ENCODE assay signal across 11 cellular contexts in genomic region chr5:148904440-148904839, GRCh38.
DNase-seq lines count a peak whose midpoint lies in the region; ATAC-seq lines count a peak whose summit lies in the region.
"Had no signal": no experiment of that assay in that cellular context is flagged by ENCODE, and none has a peak within 500 bp of the region (broad histone marks: within the 10 kb centered on the region; RNA-seq: fewer than 3 reads in every experiment).

No MANE protein-coding gene starts in this region.

- no peaks in the 10 kb centered on the region for H3K27me3 Mint-ChIP-seq in activated T-helper 17 cell treated with anti-CD3 and anti-CD28 coated beads, Interleukin-2, amount 50 U/mL, for 72 hours
- H3K27me3 Mint-ChIP-seq: activated CD4-positive, alpha-beta T cell treated with anti-CD3 and anti-CD28 coated beads for 36 hours had no signal

- H3K4me1 ChIP-seq in rectal smooth muscle tissue (ENCODE audit: control insufficient read depth, insufficient read depth, low read length): peaks cover 14% of the 10 kb centered on the region
- H3K4me1 ChIP-seq: thyroid gland had no signal

- H3K4me3 Mint-ChIP-seq in activated T-helper 17 cell treated with anti-CD3 and anti-CD28 coated beads, Interleukin-2, amount 50 U/mL, for 72 hours: no peak overlapping the region
- H3K4me3 Mint-ChIP-seq: activated CD4-positive, alpha-beta T cell treated with anti-CD3 and anti-CD28 coated beads for 36 hours; nephron had no signal

- no peaks in the 10 kb centered on the region for H3K36me3 ChIP-seq in rectal smooth muscle tissue (ENCODE audit: control insufficient read depth, insufficient read depth, low read length)
- H3K36me3 ChIP-seq: thyroid gland had no signal

- ATAC-seq in GM19328 (IDR thresholded peaks at IDR 0.05; ENCODE audit: unreplicated experiment): no peak
- ATAC-seq in activated T-helper 17 cell treated with anti-CD3 and anti-CD28 coated beads, Interleukin-2, amount 50 U/mL, for 72 hours (replicated peaks): no peak
- ATAC-seq: activated CD4-positive, alpha-beta T cell treated with anti-CD3 and anti-CD28 coated beads for 36 hours had no signal

- H3K4me1 Mint-ChIP-seq in activated T-helper 17 cell treated with anti-CD3 and anti-CD28 coated beads, Interleukin-2, amount 50 U/mL, for 72 hours: no peaks in the 10 kb centered on the region
- H3K4me1 Mint-ChIP-seq: activated CD4-positive, alpha-beta T cell treated with anti-CD3 and anti-CD28 coated beads for 36 hours; nephron had no signal

- H3K27ac Mint-ChIP-seq in activated T-helper 17 cell treated with anti-CD3 and anti-CD28 coated beads, Interleukin-2, amount 50 U/mL, for 72 hours: no peak overlapping the region
- H3K27ac Mint-ChIP-seq: activated CD4-positive, alpha-beta T cell treated with anti-CD3 and anti-CD28 coated beads for 36 hours; nephron had no signal

- H3K4me3 ChIP-seq in rectal smooth muscle tissue (ENCODE audit: low read length): no peak overlapping the region
- H3K4me3 ChIP-seq: thyroid gland had no signal

- no peaks in the 10 kb centered on the region for H3K9me3 Mint-ChIP-seq in activated T-helper 17 cell treated with anti-CD3 and anti-CD28 coated beads, Interleukin-2, amount 50 U/mL, for 72 hours
- H3K9me3 Mint-ChIP-seq: nephron had no signal

- in situ Hi-C loops in G401 (cut with HindIII; ENCODE audit: low sequenced_read_pairs): no loop called here

- DNase-seq in G401 (ENCODE audit: low spot score): peak; percentile 81
- peak; percentile 38 for DNase-seq in cerebellum (ENCODE audit: low spot score)
- peak; percentile 18 for DNase-seq in inferior parietal cortex (ENCODE audit: extremely low spot score)
- no peak for DNase-seq in AML-193 (lab: John Stamatoyannopoulos, UW)
- DNase-seq in HPDE6-E6E7 (ENCODE audit: extremely low spot score): no peak
- DNase-seq: activated CD4-positive, alpha-beta T cell treated with anti-CD3 and anti-CD28 coated beads for 36 hours had no signal

- H3K36me3 Mint-ChIP-seq in activated T-helper 17 cell treated with anti-CD3 and anti-CD28 coated beads, Interleukin-2, amount 50 U/mL, for 72 hours (ENCODE audit: low read depth): no peaks in the 10 kb centered on the region

- H3K27ac ChIP-seq in rectal smooth muscle tissue (ENCODE audit: low read depth, low read length): peak overlapping the region; percentile 72
- H3K27ac ChIP-seq: thyroid gland had no signal

- no peaks in the 10 kb centered on the region for H3K27me3 ChIP-seq in rectal smooth muscle tissue (ENCODE audit: control insufficient read depth, insufficient read depth, low read length)
- H3K27me3 ChIP-seq: thyroid gland had no signal

- H3K9ac ChIP-seq in rectal smooth muscle tissue (ENCODE audit: low read length): no peak overlapping the region

Comparison
In these comparisons a context has a peak if more than half of its experiments do, and no peak if none do; other contexts are left out.
1. DNase-seq: peak in G401 (single experiment), cerebellum (single experiment) and inferior parietal cortex (single experiment); none in AML-193 (0 of 2) and HPDE6-E6E7 (single experiment).